ENCODE assay signal across 7 cellular contexts in the genomic region with DNA sequence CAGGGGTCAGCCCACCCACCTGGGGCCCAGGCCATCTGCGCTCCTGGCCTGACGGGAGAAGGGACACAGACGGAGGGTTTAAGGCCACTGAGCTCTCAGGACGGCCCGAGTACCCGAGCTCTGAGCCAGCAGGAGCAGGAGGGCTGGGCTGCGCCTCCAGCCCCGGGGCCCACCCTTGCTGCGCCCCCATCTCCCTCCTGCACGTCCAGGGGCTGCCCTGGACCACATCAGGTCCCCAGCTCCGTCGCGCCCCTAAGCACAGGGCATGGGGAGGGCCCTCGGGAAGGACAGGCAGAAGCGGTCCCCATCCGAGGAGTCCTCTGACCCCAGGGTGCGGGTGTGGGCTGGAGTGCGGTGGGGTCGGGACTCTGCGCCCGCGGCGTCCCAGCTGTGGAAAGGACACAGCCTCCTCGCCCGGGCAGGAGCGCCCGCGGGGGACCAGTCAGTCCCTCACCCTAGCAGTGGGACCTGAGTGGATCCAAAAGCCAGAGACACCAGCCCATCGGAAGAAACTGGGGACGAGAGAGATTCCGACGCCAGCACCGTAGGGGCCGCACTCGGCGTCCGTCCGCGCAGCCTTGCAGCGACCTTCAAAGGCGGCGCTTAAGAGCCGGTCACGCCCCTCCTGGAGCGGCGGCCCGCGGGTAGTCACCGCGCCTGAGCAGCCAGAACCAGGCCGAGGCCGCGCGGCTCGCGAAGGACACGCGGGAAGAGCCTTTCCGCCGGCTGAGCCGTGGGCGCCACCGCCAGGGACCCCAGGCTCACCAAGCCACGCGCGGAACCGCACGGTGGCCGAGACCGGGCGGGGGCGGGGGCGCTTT. TPM values are rescaled to one million over a fixed set of nuclear protein-coding genes. Genes with fewer than 3 reads are reported as not detected.
DNase-seq lines count a peak whose midpoint lies in the region; ATAC-seq and TF ChIP-seq lines count a peak whose summit lies in the region.

No MANE protein-coding gene starts in this region.

- no peaks in the 10 kb centered on the region for H3K9me3 ChIP-seq in mucosa of rectum (ENCODE audit: control insufficient read depth in 2 of 2, low read length in 2 of 2)

- intact Hi-C loops in activated B cell treated with CpG ODN at 0.5 μM for 24 hours (cut with micrococcal nuclease), result no loop called here

- no peaks in the 10 kb centered on the region for H3K36me3 Mint-ChIP-seq in activated B cell treated with CpG ODN at 0.5 μM for 24 hours (ENCODE audit: low read depth)

- H3K4me3 Mint-ChIP-seq in activated B cell treated with CpG ODN at 0.5 μM for 24 hours, result peak overlapping the region; percentile 68
- peak overlapping the region; percentile 52 to 64 for H3K4me3 Mint-ChIP-seq in stimulated activated naive CD8-positive, alpha-beta T cell treated with anti-CD3 and anti-CD28 coated beads, Interleukin-15, amount 100 ng/mL, for 72 hours

- H3K27ac ChIP-seq in mucosa of rectum (ENCODE audit: low read depth in 2 of 2, low read length in 2 of 2), result no peak overlapping the region

- H3K4me1 ChIP-seq in mucosa of rectum (ENCODE audit: control insufficient read depth in 2 of 2, insufficient read depth in 2 of 2, low read length in 2 of 2), result peaks cover 0 to 7% of the 10 kb centered on the region in 2 donors

- ATAC-seq in GM18909 (IDR thresholded peaks at IDR 0.05; ENCODE audit: poor library complexity, unreplicated experiment), result peak; percentile 58
- ATAC-seq in activated B cell treated with CpG ODN at 0.5 μM for 24 hours (ENCODE audit: low read depth), result peak; percentile 92
- ATAC-seq in stimulated activated naive CD8-positive, alpha-beta T cell treated with anti-CD3 and anti-CD28 coated beads, Interleukin-15, amount 100 ng/mL, for 72 hours, result peak; percentile 75
- ATAC-seq in HG03469 (IDR thresholded peaks at IDR 0.05; ENCODE audit: unreplicated experiment), result no peak

- POLR2A ChIA-PET in activated B cell treated with CpG ODN at 0.5 μM for 24 hours (lab: Charles Lee), result no interaction called here

- CTCF ChIA-PET in activated B cell treated with CpG ODN at 0.5 μM for 24 hours (lab: Charles Lee), result no interaction called here

- peaks cover 13 to 15% of the 10 kb centered on the region in 2 donors for H3K27me3 ChIP-seq in mucosa of rectum (ENCODE audit: control insufficient read depth in 2 of 2, insufficient read depth in 2 of 2, low read length in 2 of 2)

- no peaks in the 10 kb centered on the region for H3K36me3 ChIP-seq in mucosa of rectum (ENCODE audit: control insufficient read depth in 2 of 2, insufficient read depth in 2 of 2, low read length in 2 of 2)

- TF ChIP-seq CTCF in activated B cell treated with CpG ODN at 0.5 μM for 24 hours (IDR thresholded peaks at IDR 0.05), result no peak

- peak overlapping the region; percentile 34 to 37 for H3K4me3 ChIP-seq in mucosa of rectum (ENCODE audit: low read length in 2 of 2)

- peaks cover 13% of the 10 kb centered on the region for H3K27me3 Mint-ChIP-seq in activated B cell treated with CpG ODN at 0.5 μM for 24 hours
- H3K27me3 Mint-ChIP-seq in stimulated activated naive CD8-positive, alpha-beta T cell treated with anti-CD3 and anti-CD28 coated beads, Interleukin-15, amount 100 ng/mL, for 72 hours, result peaks cover 31% of the 10 kb centered on the region

- no peak overlapping the region for H3K9ac ChIP-seq in mucosa of rectum (ENCODE audit: low read depth in 1 of 2, low read length in 2 of 2)

- no peak for TF ChIP-seq POLR2A in erythroblast (IDR thresholded peaks at IDR 0.05; ENCODE audit: low read length)

- no peak overlapping the region for H3K27ac Mint-ChIP-seq in activated B cell treated with CpG ODN at 0.5 μM for 24 hours
- no peak overlapping the region for H3K27ac Mint-ChIP-seq in stimulated activated naive CD8-positive, alpha-beta T cell treated with anti-CD3 and anti-CD28 coated beads, Interleukin-15, amount 100 ng/mL, for 72 hours

- DNase-seq in activated B cell treated with CpG ODN at 0.5 μM for 24 hours (peak; percentile 45), erythroblast (lab: John Stamatoyannopoulos, UW) (peak; percentile 43 to 47), T1000 (lab: John Stamatoyannopoulos, UW) (no peak)
- DNase-seq in stimulated activated naive CD8-positive, alpha-beta T cell treated with anti-CD3 and anti-CD28 coated beads, Interleukin-15, amount 100 ng/mL, for 72 hours, result peak in 1 of 2 donors; percentile 46

- H3K4me1 Mint-ChIP-seq in activated B cell treated with CpG ODN at 0.5 μM for 24 hours, result peaks cover 14% of the 10 kb centered on the region
- H3K4me1 Mint-ChIP-seq in stimulated activated naive CD8-positive, alpha-beta T cell treated with anti-CD3 and anti-CD28 coated beads, Interleukin-15, amount 100 ng/mL, for 72 hours, result peaks cover 20% of the 10 kb centered on the region

- H3K9me3 Mint-ChIP-seq in activated B cell treated with CpG ODN at 0.5 μM for 24 hours, result no peaks in the 10 kb centered on the region
- H3K9me3 Mint-ChIP-seq in stimulated activated naive CD8-positive, alpha-beta T cell treated with anti-CD3 and anti-CD28 coated beads, Interleukin-15, amount 100 ng/mL, for 72 hours, result no peaks in the 10 kb centered on the region

RNA-seq across cellular contexts. Expression of gene CAMK2B, which starts 15.9 kb away (rescaled TPM):
- total RNA-seq in activated B cell treated with CpG ODN at 0.5 μM for 24 hours, result 0.17 and 0.58 TPM in 2 replicates
